ENCODE assay signal across 32 cellular contexts in genomic region chr20:44788706-44789456, GRCh38. TPM values are rescaled to one million over a fixed set of nuclear protein-coding genes. Genes with fewer than 3 reads are reported as not detected.
"Had no signal": no experiment of that assay in that cellular context is flagged by ENCODE, and none has a peak within 500 bp of the region (broad histone marks: within the 10 kb centered on the region; RNA-seq: fewer than 3 reads in every experiment).

No MANE protein-coding gene starts in this region.

- ATAC-seq: activated CD8-positive, alpha-beta T cell treated with anti-CD3 and anti-CD28 coated beads for 36 hours; activated naive CD8-positive, alpha-beta T cell treated with anti-CD3 and anti-CD28 coated beads, Interleukin-2, amount 50 U/mL, for 24 hours; activated T-cell treated with anti-CD3 and anti-CD28 coated beads, Interleukin-2, amount 50 U/mL, for 4 hours; activated T-cell treated with anti-CD3 and anti-CD28 coated beads, Interleukin-2, amount 50 U/mL, for 72 hours; activated T-helper 17 cell treated with anti-CD3 and anti-CD28 coated beads, Interleukin-2, amount 50 U/mL, for 72 hours had no signal

- H3K27me3 ChIP-seq: ascending aorta, cardiac muscle cell had no signal

- H3K36me3 ChIP-seq: ascending aorta, cardiac muscle cell had no signal

- FAIRE-seq: bronchial epithelial cell, TTC549 had no signal

- DNase-seq: activated B cell treated with CpG ODN at 0.5 μM for 24 hours; activated CD4-positive, alpha-beta memory T cell treated with anti-CD3 and anti-CD28 coated beads for 36 hours; activated CD4-positive, alpha-beta T cell treated with anti-CD3 and anti-CD28 coated beads for 4 hours; activated CD4-positive, alpha-beta T cell treated with anti-CD3 and anti-CD28 coated beads, Interleukin-2, amount 10 ng/mL, durations not matched to agents 24 days and 14 days; activated CD4-positive, alpha-beta T cell treated with anti-CD3 and anti-CD28 coated beads, Interleukin-2, amount 50 U/mL, for 1 hour; activated CD4-positive, alpha-beta T cell treated with anti-CD3 and anti-CD28 coated beads, Interleukin-2, amount 50 U/mL, for 4 hours; activated CD4-positive, CD25-positive, alpha-beta regulatory T cell treated with anti-CD3 and anti-CD28 coated beads, Interleukin-2, amount 50 U/mL, for 72 hours; activated CD8-positive, alpha-beta memory T cell treated with anti-CD3 and anti-CD28 coated beads, Interleukin-2, amount 50 U/mL, for 4 hours; activated CD8-positive, alpha-beta T cell treated with anti-CD3 and anti-CD28 coated beads for 36 hours; activated effector memory CD4-positive, alpha-beta T cell treated with anti-CD3 and anti-CD28 coated beads, Interleukin-2, amount 50 U/mL, for 16 hours; activated gamma-delta T cell treated with Interleukin-2 at 50 U/mL for 16 hours; activated naive CD4-positive, alpha-beta T cell; activated naive CD4-positive, alpha-beta T cell treated with anti-CD3 and anti-CD28 coated beads for 36 hours; activated naive CD8-positive, alpha-beta T cell treated with anti-CD3 and anti-CD28 coated beads, Interleukin-2, amount 10 ng/mL, durations not matched to agents 7 days and 5 days; activated naive CD8-positive, alpha-beta T cell treated with anti-CD3 and anti-CD28 coated beads, Interleukin-2, amount 50 U/mL, for 24 hours; activated T-cell treated with anti-CD3 and anti-CD28 coated beads for 4 hours; activated T-cell treated with anti-CD3 and anti-CD28 coated beads, Interleukin-2, amount 50 U/mL, for 1 hour; activated T-cell treated with anti-CD3 and anti-CD28 coated beads, Interleukin-2, amount 50 U/mL, for 4 hours; activated T-cell treated with anti-CD3 and anti-CD28 coated beads, Interleukin-2, amount 50 U/mL, for 72 hours; amygdala; anterior cingulate cortex; caudate nucleus; cerebellar nuclear complex; T-helper 2 cell; T-helper 9 cell had no signal

- H3K9me3 ChIP-seq: ascending aorta had no signal

- H3K4me3 ChIP-seq: ascending aorta, cardiac muscle cell had no signal

- H3K27ac ChIP-seq: ascending aorta, cardiac muscle cell, VCaP had no signal

RNA-seq across cellular contexts. Expression of gene RIMS4, which starts 21.5 kb away (rescaled TPM):
- total RNA-seq: activated B cell treated with CpG ODN at 0.5 μM for 24 hours; activated CD4-positive, alpha-beta memory T cell treated with anti-CD3 and anti-CD28 coated beads for 36 hours; activated CD4-positive, alpha-beta T cell treated with anti-CD3 and anti-CD28 coated beads, Interleukin-2, amount 10 ng/mL, durations not matched to agents 24 days and 14 days; activated CD8-positive, alpha-beta T cell treated with anti-CD3 and anti-CD28 coated beads for 36 hours; activated naive CD8-positive, alpha-beta T cell treated with anti-CD3 and anti-CD28 coated beads, Interleukin-2, amount 10 ng/mL, durations not matched to agents 7 days and 5 days; activated T-helper 1 cell treated with anti-CD3 and anti-CD28 coated beads, Interleukin-12 subunit alpha, Interleukin-12 subunit beta, Interleukin-2, Interleukin-4 antibody, amounts not matched to agents 30 ng/mL and 10 ng/mL and 1 ng/mL, durations not matched to agents 14 hours and 24 hours and 36 hours; bronchial epithelial cell had no signal

RNA-seq across cellular contexts. Expression of gene KCNK15, which starts 43.2 kb away (rescaled TPM):
- total RNA-seq: activated naive CD8-positive, alpha-beta T cell treated with anti-CD3 and anti-CD28 coated beads, Interleukin-2, amount 10 ng/mL, durations not matched to agents 7 days and 5 days; cardiac muscle cell had no signal
